ENCODE assay signal across 8 cellular contexts in the genomic region with DNA sequence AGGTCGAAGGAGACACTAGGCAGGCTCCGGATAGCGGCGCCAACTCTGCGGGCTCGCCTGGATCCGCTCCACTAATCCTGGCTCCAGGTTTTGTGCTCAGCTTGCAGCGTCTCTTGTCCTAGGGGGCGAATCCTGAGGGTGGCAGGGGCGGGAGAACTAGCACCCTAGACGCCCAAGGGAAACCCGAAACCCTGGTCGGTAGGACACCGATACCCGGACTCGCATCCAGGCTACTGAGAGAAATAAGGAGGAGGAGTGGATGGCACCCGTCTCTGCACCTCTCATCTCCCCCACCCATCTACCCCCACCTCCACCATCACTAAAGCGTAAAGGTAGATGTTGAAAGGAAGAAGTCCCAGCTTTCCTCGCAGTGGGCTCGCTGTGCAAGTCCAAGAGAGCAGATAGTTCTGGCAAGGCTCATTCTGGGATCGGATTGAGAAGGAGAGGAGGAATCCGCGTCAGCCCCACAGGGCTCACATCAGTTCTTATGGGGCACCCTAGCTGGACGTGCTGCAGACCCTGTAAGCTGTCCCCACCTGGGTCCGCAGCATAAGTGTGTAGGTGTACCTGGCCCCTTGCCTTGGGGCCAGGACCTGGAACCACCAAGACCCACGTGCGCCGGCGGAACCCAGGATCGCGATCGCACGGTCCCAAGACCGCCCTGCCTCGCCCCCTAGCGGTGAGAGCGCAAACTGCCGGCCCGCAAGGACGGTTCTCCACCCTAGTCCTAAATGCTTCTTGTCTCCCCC. TPM values are rescaled to one million over a fixed set of nuclear protein-coding genes. Genes with fewer than 3 reads are reported as not detected.
DNase-seq lines count a peak whose midpoint lies in the region; ATAC-seq and TF ChIP-seq lines count a peak whose summit lies in the region.

No MANE protein-coding gene starts in this region.

- no peaks in the 10 kb centered on the region for H3K36me3 Mint-ChIP-seq in CD8-positive, alpha-beta T cell

- peaks cover 60% of the 10 kb centered on the region for H3K27me3 ChIP-seq in CD8-positive, alpha-beta T cell (ENCODE audit: insufficient read depth, low read length)
- peaks cover 44% of the 10 kb centered on the region for H3K27me3 ChIP-seq in HAP-1 (ENCODE audit: low read depth)
- H3K27me3 ChIP-seq in ectodermal cell (ENCODE audit: control insufficient read depth, insufficient read depth, low read length, poor library complexity, severe bottlenecking) = peaks cover 79% of the 10 kb centered on the region

- POLR2A ChIA-PET in CD8-positive, alpha-beta T cell (lab: Charles Lee) = interaction anchor here (0.9 kb wide), 1 partner anchor 74 kb away, joined by 3 read pairs; a partner anchor contains a TSS

- no peaks in the 10 kb centered on the region for H3K9me3 Mint-ChIP-seq in CD8-positive, alpha-beta T cell

- H3K4me3 Mint-ChIP-seq in CD8-positive, alpha-beta T cell = peak overlapping the region; percentile 73

- CTCF ChIA-PET in CD8-positive, alpha-beta T cell (lab: Charles Lee) = interaction anchor here (1.0 to 2.5 kb wide), 15 partner anchors 8 to 162 kb away, joined by 3 to 12 read pairs (median 4); a partner anchor contains a TSS

- no peaks in the 10 kb centered on the region for H3K36me3 ChIP-seq in CD8-positive, alpha-beta T cell (ENCODE audit: insufficient read depth, low read length)
- no peaks in the 10 kb centered on the region for H3K36me3 ChIP-seq in HAP-1 (replicated peaks)
- no peaks in the 10 kb centered on the region for H3K36me3 ChIP-seq in ectodermal cell (ENCODE audit: control insufficient read depth, insufficient read depth, low read length)

- 0% methylated on average over 39 to 40 of the region's 40 CpGs for WGBS in ectodermal cell, 2 experiments

- DNase-seq in CD8-positive, alpha-beta T cell = peak; percentile 60 to 86 (median 71)
- DNase-seq in HAP-1 (ENCODE audit: low spot score in 2 of 2) (peak; percentile 81 to 93), NCI-H226 (peak; percentile 21), mesenteric fat pad (ENCODE audit: low spot score) (peak; percentile 92)
- DNase-seq in activated CD4-positive, alpha-beta T cell treated with anti-CD3 and anti-CD28 coated beads, Interleukin-2, amount 50 U/mL, for 4 hours = peak; percentile 71 to 78
- peak; percentile 55 to 63 for DNase-seq in stimulated activated CD8-positive, alpha-beta memory T cell treated with anti-CD3 and anti-CD28 coated beads, Interleukin-15, amount 100 ng/mL, for 48 hours (ENCODE audit: low read depth in 2 of 2)

- intact Hi-C loops in CD8-positive, alpha-beta T cell (cut with DNase I, micrococcal nuclease) = loop anchor here (1.0 kb wide), 3 partner anchors 17 to 85 kb away; a partner anchor contains a TSS

- H3K9me3 ChIP-seq in CD8-positive, alpha-beta T cell (ENCODE audit: low read length) = no peaks in the 10 kb centered on the region
- H3K9me3 ChIP-seq in HAP-1 = no peaks in the 10 kb centered on the region
- no peaks in the 10 kb centered on the region for H3K9me3 ChIP-seq in ectodermal cell (ENCODE audit: control insufficient read depth, low read length)

- peak; percentile 97 for TF ChIP-seq CTCF in CD8-positive, alpha-beta T cell (IDR thresholded peaks at IDR 0.05)

- no peak overlapping the region for H3K27ac ChIP-seq in CD8-positive, alpha-beta T cell (ENCODE audit: low read depth, low read length)
- no peak overlapping the region for H3K27ac ChIP-seq in ectodermal cell (ENCODE audit: insufficient read depth, low read depth, low read length, poor library complexity, severe bottlenecking)

- in situ Hi-C loops in HAP-1 (cut with MboI; ENCODE audit: low sequenced_read_pairs) = loop anchor here (5.0 kb wide), 1 partner anchor 84 kb away; no protein-coding TSS in a partner anchor

- peaks cover 34% of the 10 kb centered on the region for H3K4me1 ChIP-seq in CD8-positive, alpha-beta T cell (ENCODE audit: insufficient read depth, low read length)
- H3K4me1 ChIP-seq in HAP-1 (peaks cover 3% of the 10 kb centered on the region; the same call in 1 of the 2 replicates), ectodermal cell (ENCODE audit: control insufficient read depth, insufficient read depth, low read length) (peaks cover 9% of the 10 kb centered on the region)

- peak overlapping the region; percentile 65 for H3K4me3 ChIP-seq in CD8-positive, alpha-beta T cell (ENCODE audit: low read depth, low read length)
- H3K4me3 ChIP-seq in HAP-1 = peak overlapping the region; percentile 32
- H3K4me3 ChIP-seq in ectodermal cell (ENCODE audit: insufficient read depth, low read depth, low read length) = peak overlapping the region; percentile 29

- peaks cover 48% of the 10 kb centered on the region for H3K4me1 Mint-ChIP-seq in CD8-positive, alpha-beta T cell (ENCODE audit: low read depth)

- ATAC-seq in CD8-positive, alpha-beta T cell = peak; percentile 75
- ATAC-seq in GM18909 (IDR thresholded peaks at IDR 0.05; ENCODE audit: poor library complexity, unreplicated experiment) = no peak

- peaks cover 90% of the 10 kb centered on the region for H3K27me3 Mint-ChIP-seq in CD8-positive, alpha-beta T cell (ENCODE audit: low read depth)

- no peak overlapping the region for H3K27ac Mint-ChIP-seq in CD8-positive, alpha-beta T cell

RNA-seq across cellular contexts. Expression of a gene that starts 6.9 kb away (rescaled TPM):
- under 1 TPM in 1 of 2 experiments, not detected in 1; 0.16 TPM for total RNA-seq in CD8-positive, alpha-beta T cell
- 0.15 TPM for polyA plus RNA-seq in ectodermal cell (2013, experiment 1 of 4)
- 0.14 TPM for polyA plus RNA-seq in ectodermal cell (2013, experiment 2 of 4)
- 0.32 TPM for polyA plus RNA-seq in ectodermal cell (2013, experiment 3 of 4)
- 0.16 TPM for polyA plus RNA-seq in ectodermal cell (2013, experiment 4 of 4)
- total RNA-seq in mesenteric fat pad = not detected

RNA-seq across cellular contexts. Expression of a gene that starts 17.1 kb away (rescaled TPM):
- total RNA-seq in CD8-positive, alpha-beta T cell = 10 to 100 TPM; 15.7 to 18.2 TPM
- polyA plus RNA-seq in ectodermal cell (2013, experiment 1 of 4) = 13.0 TPM
- polyA plus RNA-seq in ectodermal cell (2013, experiment 2 of 4) = 12.5 TPM
- polyA plus RNA-seq in ectodermal cell (2013, experiment 3 of 4) = 10.1 TPM
- polyA plus RNA-seq in ectodermal cell (2013, experiment 4 of 4) = 11.8 TPM
- 6.3 TPM for total RNA-seq in mesenteric fat pad

Comparison
In these comparisons a context has a peak if more than half of its experiments do, and no peak if none do; other contexts are left out.
1. DNase-seq: peak in every context shown above with its lines; median percentile 92 in mesenteric fat pad; 87 in HAP-1; 74 in activated CD4-positive, alpha-beta T cell treated with anti-CD3 and anti-CD28 coated beads, Interleukin-2, amount 50 U/mL, for 4 hours; 71 in CD8-positive, alpha-beta T cell; 59 in stimulated activated CD8-positive, alpha-beta memory T cell treated with anti-CD3 and anti-CD28 coated beads, Interleukin-15, amount 100 ng/mL, for 48 hours; 21 in NCI-H226.